ENCODE assay signal across 24 cellular contexts in genomic region chr3:15117011-15117410, GRCh38.
"Had no signal": no experiment of that assay in that cellular context is flagged by ENCODE, and none has a peak within 500 bp of the region (broad histone marks: within the 10 kb centered on the region; RNA-seq: fewer than 3 reads in every experiment).

No MANE protein-coding gene starts in this region.

- H3K4me3 ChIP-seq: colonic mucosa, dorsolateral prefrontal cortex, esophagus muscularis mucosa, gastroesophageal sphincter, heart left ventricle, hepatocyte, lower lobe of right lung, mucosa of descending colon had no signal

- H3K36me3 ChIP-seq: colonic mucosa, esophagus muscularis mucosa, gastroesophageal sphincter, heart left ventricle, lower lobe of right lung had no signal

- ATAC-seq: foreskin keratinocyte, gastroesophageal sphincter, left colon, left lobe of liver, lower lobe of right lung, mucosa of descending colon had no signal

- H2AFZ ChIP-seq: hepatocyte had no signal

- DNase-seq: colonic mucosa; dermis blood vessel endothelial cell; dorsolateral prefrontal cortex; effector CD4-positive, alpha-beta T cell; effector memory CD4-positive, alpha-beta T cell; foreskin keratinocyte; heart left ventricle; hypothalamus; immature natural killer cell; islet precursor cell; kidney; kidney glomerular epithelial cell; left colon; left ventricle myocardium superior; lower lobe of right lung; mesenchymal stem cell; mucosa of descending colon; naive B cell had no signal

- H3K27me3 ChIP-seq: colonic mucosa, foreskin keratinocyte had no signal

- H3K79me2 ChIP-seq: hepatocyte had no signal

- H3K27ac ChIP-seq: colonic mucosa, dorsolateral prefrontal cortex, esophagus muscularis mucosa, foreskin keratinocyte, gastroesophageal sphincter, heart left ventricle, hepatocyte, lower lobe of right lung had no signal

- H3K4me1 ChIP-seq: colonic mucosa, foreskin keratinocyte, gastroesophageal sphincter, lower lobe of right lung had no signal

- FAIRE-seq: endothelial cell of umbilical vein, frontal cortex, kidney had no signal

- H3K9me3 ChIP-seq: colonic mucosa, esophagus muscularis mucosa, gastroesophageal sphincter, heart left ventricle, lower lobe of right lung, mucosa of descending colon had no signal

- H3K4me2 ChIP-seq: hepatocyte had no signal
